ENCODE assay signal across 28 cellular contexts in genomic region chr3:171227333-171227732, GRCh38.
"Had no signal": no experiment of that assay in that cellular context is flagged by ENCODE, and none has a peak within 500 bp of the region (broad histone marks: within the 10 kb centered on the region; RNA-seq: fewer than 3 reads in every experiment).

No MANE protein-coding gene starts in this region.

- ATAC-seq: Panc1, Right ventricle myocardium inferior, SK-N-SH treated with all-trans-retinoic acid at 6 μM for 48 hours had no signal

- H3K4me3 ChIP-seq: MG63, PC-9, SJCRH30, SK-N-MC had no signal

- H3K4me1 ChIP-seq: SJCRH30 had no signal

- H3K27me3 ChIP-seq: MG63, SJCRH30 had no signal

- H3K36me3 ChIP-seq: MG63, SJCRH30 had no signal

- H3K9me3 ChIP-seq: MG63, SJCRH30 had no signal

- DNase-seq: Kasumi-1, MG63, NCI-H1048, NCI-H1092 treated with DMSO at 0.1 percent for 48 hours, NCI-H1105 treated with DMSO at 0.1 percent for 48 hours, NCI-H1436, NCI-H146, NCI-H1694, NCI-H187, NCI-H2029, NCI-H2081, NCI-H2171 treated with DMSO at 0.1 percent for 48 hours, NCI-H2227 treated with DMSO at 0.1 percent for 48 hours, NCI-H345, NCI-H446, NCI-H510A treated with DMSO at 0.1 percent for 48 hours, NCI-H524 treated with DMSO at 0.1 percent for 48 hours, NCI-H774, PC-9, SHP77, SIG-M5, SJCRH30, SW 1271 had no signal

- H3K27ac ChIP-seq: PC-9, RWPE1, SJCRH30, SK-N-MC had no signal
